Comparison of ENCODE assay signal across 9 cellular contexts in the genomic region with DNA sequence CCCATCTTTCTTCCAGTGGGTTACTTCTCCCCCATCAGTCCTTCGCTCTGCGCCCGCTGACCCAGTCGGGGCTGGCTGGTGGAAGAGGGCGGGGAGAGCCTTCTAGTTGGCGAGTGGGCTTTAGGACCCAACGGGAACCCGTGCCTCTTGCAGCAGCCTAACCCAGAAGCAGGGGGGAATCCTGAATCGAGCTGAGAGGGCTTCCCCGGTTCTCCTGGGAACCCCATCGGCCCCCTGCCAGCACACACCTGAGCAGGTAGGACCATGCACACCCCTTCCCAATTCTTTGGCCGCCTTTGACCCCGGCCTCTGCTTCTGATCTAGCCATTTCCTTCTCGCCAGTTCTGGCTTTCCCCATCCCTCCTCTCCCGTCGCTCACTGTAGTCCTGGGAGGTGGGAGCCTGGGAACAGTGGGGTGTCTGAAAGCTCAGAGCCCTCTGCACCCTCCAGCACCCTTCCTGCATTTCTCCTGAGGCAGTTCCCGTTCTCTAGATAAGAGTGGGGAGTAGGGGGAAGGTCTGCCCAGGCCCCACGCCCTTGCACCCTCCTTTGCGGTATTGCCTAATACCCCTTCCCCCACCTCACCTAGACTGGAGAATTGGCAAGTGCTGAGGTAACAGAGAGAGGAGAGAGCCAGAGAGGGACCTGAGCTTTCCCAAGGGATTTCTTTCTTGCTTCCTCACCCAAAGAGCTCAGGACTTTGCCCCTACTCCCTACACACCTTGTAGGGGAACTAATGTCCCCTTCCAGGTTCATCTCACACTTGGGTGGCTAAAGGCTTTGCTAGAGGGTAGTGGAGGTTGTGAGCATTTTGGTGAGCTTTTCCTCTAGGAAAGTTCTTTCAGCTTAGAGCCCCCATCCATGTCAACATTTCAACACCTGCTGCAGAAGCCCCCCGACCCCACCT. TPM values are rescaled to one million over a fixed set of nuclear protein-coding genes. Genes with fewer than 3 reads are reported as not detected.
DNase-seq lines count a peak whose midpoint lies in the region; ATAC-seq, FAIRE-seq and TF ChIP-seq lines count a peak whose summit lies in the region.
"Had no signal": no experiment of that assay in that cellular context is flagged by ENCODE, and none has a peak within 500 bp of the region (broad histone marks: within the 10 kb centered on the region; RNA-seq: fewer than 3 reads in every experiment).

A gene (plus strand): TSS at position 150 of the 907 bp plus-strand sequence. CDS start 22,039 bp downstream, outside the sequence.

- intact Hi-C loops in tibial artery (cut with DNase I; ENCODE audit: low total_unique reads) = loop anchor here (2.0 to 10.0 kb wide), 2 partner anchors 40 to 256 kb away; a partner anchor contains a TSS

- H2BK120ac ChIP-seq in H1 (replicated peaks; ENCODE audit: low read depth, low read length) = no peak within 1 kb of the TSS

- H3K9me3 ChIP-seq in H1 (ENCODE audit: insufficient read depth in 2 of 2, low read depth in 1 of 2, low read length in 1 of 2) = no peaks in the 10 kb centered on the region
- H3K9me3 ChIP-seq in mesodermal cell (ENCODE audit: control insufficient read depth, low read length) = no peaks in the 10 kb centered on the region
- no peaks in the 10 kb centered on the region for H3K9me3 ChIP-seq in tibial artery

- no peak within 1 kb of the TSS; a peak in 3 of 7 replicates for H3K9ac ChIP-seq in H1 (replicated peaks in 1 of 4; ENCODE audit: extremely low read depth in 1 of 4, low read depth in 3 of 4, low read length in 3 of 4)

- no peaks in the 10 kb centered on the region for H3K9me3 Mint-ChIP-seq in activated CD4-positive, alpha-beta T cell treated with anti-CD3 and anti-CD28 coated beads, Interleukin-2, amount 10 ng/mL, durations not matched to agents 7 days and 5 days
- H3K9me3 Mint-ChIP-seq: dendritic cell treated with granulocyte-macrophage colony-stimulating factor and Interleukin-4, amounts not matched to agents 40 ng/mL and 50 ng/mL, for 4 days had no signal

- TF ChIP-seq POLR2A in H1 (IDR thresholded peaks at IDR 0.05; ENCODE audit: control extremely low read depth in 1 of 2, low read depth in 2 of 2, low read length in 2 of 2) = 0 out of 3 replicates have a peak, but pooled peaks of 1 of the 2 experiments have one; percentile 47

- H3K56ac ChIP-seq in H1 (replicated peaks; ENCODE audit: insufficient read length, low read depth, low read length) = no peak within 1 kb of the TSS

- H2BK15ac ChIP-seq in H1 (ENCODE audit: low read length) = no peak within 1 kb of the TSS

- H3K23ac ChIP-seq in H1 (ENCODE audit: insufficient read length) = no peak within 1 kb of the TSS

- no peaks in the 10 kb centered on the region; the same call in 1 of the 2 replicates for H3K23me2 ChIP-seq in H1 (ENCODE audit: low read depth, low read length)

- TF ChIP-seq EP300 in H1 (IDR thresholded peaks at IDR 0.05; ENCODE audit: borderline replicate concordance in 1 of 2, low read depth in 2 of 2, low read length in 2 of 2) = no peak

- POLR2A ChIA-PET in activated CD4-positive, alpha-beta T cell treated with anti-CD3 and anti-CD28 coated beads, Interleukin-2, amount 10 ng/mL, durations not matched to agents 7 days and 5 days (lab: Charles Lee) = no interaction called here
- POLR2A ChIA-PET in RWPE1 (lab: Yijun Ruan, JAX; ENCODE audit: low non-redundant PET) (no interaction called here), H1 (lab: Charles Lee; ENCODE audit: partially characterized antibody) (interaction anchor here (0.6 to 31.2 kb wide), 13 partner anchors 1 to 274 kb away, joined by 3 to 570 read pairs (median 3); a partner anchor contains a TSS)

- no peaks in the 10 kb centered on the region for H3K79me1 ChIP-seq in H1 (ENCODE audit: low read depth, low read length)

- peaks cover 0 to 3% (median 2%) of the 10 kb centered on the region in 4 experiments; a peak in 4 of 8 replicates for H3K36me3 ChIP-seq in H1 (ENCODE audit: control insufficient read depth in 2 of 4, insufficient read depth in 4 of 4, low read length in 3 of 4)
- no peaks in the 10 kb centered on the region for H3K36me3 ChIP-seq in mesodermal cell (ENCODE audit: control insufficient read depth, insufficient read depth, low read length)
- H3K36me3 ChIP-seq in tibial artery = no peaks in the 10 kb centered on the region

- no peak for DNase-seq in activated CD4-positive, alpha-beta T cell treated with anti-CD3 and anti-CD28 coated beads, Interleukin-2, amount 10 ng/mL, durations not matched to agents 7 days and 5 days
- no peak for DNase-seq in activated CD4-positive, alpha-beta T cell treated with anti-CD3 and anti-CD28 coated beads for 4 hours
- DNase-seq in RWPE1 (ENCODE audit: low spot score) (no peak), H1 (ENCODE audit: low read depth in 1 of 2, low spot score in 2 of 2) (peak in 1 of 2 experiments; percentile 86), tibial artery (peak in 1 of 2 donors; percentile 47)
- no peak for DNase-seq in effector CD4-positive, alpha-beta T cell

- CTCF ChIA-PET in activated CD4-positive, alpha-beta T cell treated with anti-CD3 and anti-CD28 coated beads, Interleukin-2, amount 10 ng/mL, durations not matched to agents 7 days and 5 days (lab: Charles Lee) = interaction anchor here (1.1 to 7.9 kb wide), 7 partner anchors 12 to 251 kb away, joined by 3 to 82 read pairs (median 3); no protein-coding TSS in a partner anchor
- CTCF ChIA-PET in RWPE1 (lab: Yijun Ruan, JAX) (interaction anchor here (0.5 to 1.1 kb wide), 3 partner anchors 46 to 1433 kb away, joined by 3 to 7 read pairs (median 3); no protein-coding TSS in a partner anchor), H1 (lab: Charles Lee; ENCODE audit: partially characterized antibody) (interaction anchor here (1.3 to 39.2 kb wide), 6 partner anchors 7 to 108 kb away, joined by 3 to 1198 read pairs (median 30); a partner anchor contains a TSS)

- H3K4me3 ChIP-seq in H1 (ENCODE audit: extremely low read depth in 1 of 4, insufficient read depth in 2 of 4, low read depth in 3 of 4, low read length in 4 of 4) = peak within 1 kb of the TSS; percentile 65 to 92 (median 80)
- peak within 1 kb of the TSS; percentile 54 for H3K4me3 ChIP-seq in mesodermal cell (ENCODE audit: extremely low read depth, insufficient read depth, low read length, poor library complexity, severe bottlenecking)
- H3K4me3 ChIP-seq in tibial artery = peak within 1 kb of the TSS; percentile 36 to 42

- TF ChIP-seq CTCF in RWPE1 (conservative IDR thresholded peaks at IDR 0.05; ENCODE audit: low read depth) (no peak), H1 (IDR thresholded peaks at IDR 0.05; ENCODE audit: control extremely low read depth in 1 of 3, insufficient read depth in 1 of 3, low read depth in 1 of 3, low read length in 3 of 3) (no peak; a peak in 1 of 4 replicates), tibial artery (IDR thresholded peaks at IDR 0.05) (no peak)

- H2AFZ ChIP-seq in H1 (ENCODE audit: low read length) = peak within 1 kb of the TSS; percentile 30; the same call in 1 of the 2 replicates

- peak within 1 kb of the TSS; percentile 56 for H4K91ac ChIP-seq in H1 (replicated peaks; ENCODE audit: insufficient read length, low read length)

- peak within 1 kb of the TSS; percentile 99 for H3K27ac ChIP-seq in RWPE1
- H3K27ac ChIP-seq in H1 (ENCODE audit: low read depth, low read length) = no peak within 1 kb of the TSS
- no peak within 1 kb of the TSS for H3K27ac ChIP-seq in mesodermal cell (ENCODE audit: low read depth, low read length, severe bottlenecking)
- H3K27ac ChIP-seq in tibial artery = peak within 1 kb of the TSS; percentile 94 to 95

- no peak for FAIRE-seq in H1 (lab: Jason Lieb, UNC)

- ATAC-seq in GM18498 (IDR thresholded peaks at IDR 0.05; ENCODE audit: unreplicated experiment) = no peak

- H3K4me1 ChIP-seq in H1 (replicated peaks in 1 of 4; ENCODE audit: control insufficient read depth in 3 of 4, insufficient read depth in 4 of 4, low read length in 3 of 4) (peaks cover 15 to 38% (median 27%) of the 10 kb centered on the region in 4 experiments), mesodermal cell (ENCODE audit: control insufficient read depth, insufficient read depth, low read length, poor library complexity, severe bottlenecking) (peaks cover 35% of the 10 kb centered on the region), tibial artery (peaks cover 0 to 84% (median 59%) of the 10 kb centered on the region in 4 donors)

- no peak within 1 kb of the TSS for H3K4ac ChIP-seq in H1 (replicated peaks; ENCODE audit: insufficient read length, low read depth, low read length)

- H3K27me3 ChIP-seq in H1 (replicated peaks in 1 of 4; ENCODE audit: control insufficient read depth in 3 of 4, extremely low read depth in 1 of 4, insufficient read depth in 3 of 4, low read length in 3 of 4) (no peaks in the 10 kb centered on the region; a peak in 1 of 7 replicates), tibial artery (no peaks in the 10 kb centered on the region)

- H2BK12ac ChIP-seq in H1 (ENCODE audit: low read depth, low read length) = peak within 1 kb of the TSS; percentile 63; the same call in 1 of the 2 replicates

- peaks cover 3 to 7% of the 10 kb centered on the region in 2 experiments for H4K20me1 ChIP-seq in H1 (replicated peaks in 1 of 2; ENCODE audit: control insufficient read depth in 1 of 2, insufficient read depth in 2 of 2, low read length in 2 of 2)

- 3% methylated on average over 20 of the region's 20 CpGs; no CpG with 5 or more reads in 1 of the 2 experiments for WGBS in H1 (ENCODE audit: extremely low coverage in 1 of 2, insufficient coverage in 1 of 2, insufficient read length in 1 of 2, insufficient replicate concordance in 2 of 2, low coverage in 1 of 2, low lambda C conversion rate in 2 of 2, missing lambda C conversion rate in 1 of 2), 2 experiments
- WGBS in mesodermal cell (ENCODE audit: insufficient coverage in 2 of 2), 2 experiments = 2 to 5% methylated on average over 10 of the region's 20 CpGs

- H2AK5ac ChIP-seq in H1 (ENCODE audit: low read depth, low read length) = 0 out of 2 replicates have a peak within 1 kb of the TSS, but pooled peaks have one; percentile 6

- peak within 1 kb of the TSS; percentile 50 for H2BK20ac ChIP-seq in H1 (ENCODE audit: low read length)

- H3K4me3 Mint-ChIP-seq in activated CD4-positive, alpha-beta T cell treated with anti-CD3 and anti-CD28 coated beads, Interleukin-2, amount 10 ng/mL, durations not matched to agents 7 days and 5 days = no peak within 1 kb of the TSS
- H3K4me3 Mint-ChIP-seq: dendritic cell treated with granulocyte-macrophage colony-stimulating factor and Interleukin-4, amounts not matched to agents 40 ng/mL and 50 ng/mL, for 4 days had no signal

- peak within 1 kb of the TSS; percentile 4; the same call in 1 of the 2 replicates for H3K18ac ChIP-seq in H1 (ENCODE audit: extremely low read depth, low read length)

- H4K8ac ChIP-seq in H1 (ENCODE audit: extremely low read depth, insufficient read depth, low read length) = no peak within 1 kb of the TSS; the same call in 1 of the 2 replicates

- H3K4me2 ChIP-seq in H1 (ENCODE audit: insufficient read depth in 1 of 2, low read depth in 2 of 2, low read length in 2 of 2) = peak within 1 kb of the TSS; percentile 86 to 91

- peak within 1 kb of the TSS; percentile 72 for H3K27ac Mint-ChIP-seq in activated CD4-positive, alpha-beta T cell treated with anti-CD3 and anti-CD28 coated beads, Interleukin-2, amount 10 ng/mL, durations not matched to agents 7 days and 5 days
- H3K27ac Mint-ChIP-seq: dendritic cell treated with granulocyte-macrophage colony-stimulating factor and Interleukin-4, amounts not matched to agents 40 ng/mL and 50 ng/mL, for 4 days had no signal

- H3K4me1 Mint-ChIP-seq in activated CD4-positive, alpha-beta T cell treated with anti-CD3 and anti-CD28 coated beads, Interleukin-2, amount 10 ng/mL, durations not matched to agents 7 days and 5 days = peaks cover 31% of the 10 kb centered on the region

- H3K27me3 Mint-ChIP-seq in activated CD4-positive, alpha-beta T cell treated with anti-CD3 and anti-CD28 coated beads, Interleukin-2, amount 10 ng/mL, durations not matched to agents 7 days and 5 days = no peaks in the 10 kb centered on the region

- peak in 1 of 2 experiments; percentile 12; a peak in 1 of 4 replicates for TF ChIP-seq RAD21 in H1 (IDR thresholded peaks at IDR 0.05 in 1 of 2, conservative IDR thresholded peaks at IDR 0.05 in 1 of 2; ENCODE audit: low read depth in 2 of 2, low read length in 2 of 2)

- H2BK5ac ChIP-seq in H1 (ENCODE audit: low read depth, low read length) = no peak within 1 kb of the TSS; the same call in 1 of the 2 replicates

- H4K5ac ChIP-seq in H1 (ENCODE audit: insufficient read length, low read depth, low read length) = peak within 1 kb of the TSS; percentile 31

- H3K79me2 ChIP-seq in H1 (ENCODE audit: control insufficient read depth in 1 of 2, insufficient read depth in 2 of 2, low read length in 2 of 2) = no peaks in the 10 kb centered on the region

- H3K36me3 Mint-ChIP-seq in activated CD4-positive, alpha-beta T cell treated with anti-CD3 and anti-CD28 coated beads, Interleukin-2, amount 10 ng/mL, durations not matched to agents 7 days and 5 days (ENCODE audit: low read depth) = peaks cover 2% of the 10 kb centered on the region

- H3K14ac ChIP-seq in H1 (ENCODE audit: insufficient read length) = peak within 1 kb of the TSS; percentile 8

RNA-seq across cellular contexts. Expression of the gene that starts here (rescaled TPM):
- 10 to 100 TPM; 66.6 to 66.7 TPM for total RNA-seq in activated CD4-positive, alpha-beta T cell treated with anti-CD3 and anti-CD28 coated beads, Interleukin-2, amount 10 ng/mL, durations not matched to agents 7 days and 5 days
- total RNA-seq in H1 (2021; fragmentation: NEBNext Ultra II Directional; extraction: Animal tissue kit (Norgen Biotek cat#: 25700)) = 13.4 and 16.5 TPM in 2 replicates
- polyA plus RNA-seq in H1 (2011; rRNA removed) = 4.4 and 7.8 TPM in 2 replicates
- polyA plus RNA-seq in H1 (2011; cell fraction: cytosol; rRNA removed) = 2.5 TPM
- 6.9 TPM for polyA plus RNA-seq in H1 (2011; cell fraction: nucleus; rRNA removed)
- polyA plus RNA-seq in H1 (2012, experiment 1 of 2) = 12.6 to 17.5 TPM (median 16.0 TPM) in 4 replicates
- 13.9 TPM for polyA plus RNA-seq in H1 (2012, experiment 2 of 2)
- polyA plus RNA-seq in H1 (2013, experiment 1 of 2) = 11.2 TPM
- polyA plus RNA-seq in H1 (2013, experiment 2 of 2) = 11.1 TPM
- 2.9 and 6.4 TPM in 2 replicates for polyA minus RNA-seq in H1 (2011; rRNA and poly(A)+ RNA removed)
- 8.4 TPM for polyA minus RNA-seq in H1 (2011; cell fraction: cytosol; rRNA and poly(A)+ RNA removed)
- polyA minus RNA-seq in H1 (2011; cell fraction: nucleus; rRNA and poly(A)+ RNA removed) = 6.2 TPM
- polyA plus RNA-seq in mesodermal cell (2013, experiment 1 of 2) = 40.2 TPM
- 31.4 TPM for polyA plus RNA-seq in mesodermal cell (2013, experiment 2 of 2)

Comparison
In these comparisons a context has a peak if more than half of its experiments do, and no peak if none do; other contexts are left out.
1. H3K27ac ChIP-seq: peak in RWPE1 (single experiment) and tibial artery (2 of 2); none in H1 (single experiment) and mesodermal cell (single experiment).
2. Peak in every context shown above with its lines, with median percentiles within 50 percentile points of each other: H3K4me3 ChIP-seq.